ENCODE assay signal across 31 cellular contexts in the genomic region with DNA sequence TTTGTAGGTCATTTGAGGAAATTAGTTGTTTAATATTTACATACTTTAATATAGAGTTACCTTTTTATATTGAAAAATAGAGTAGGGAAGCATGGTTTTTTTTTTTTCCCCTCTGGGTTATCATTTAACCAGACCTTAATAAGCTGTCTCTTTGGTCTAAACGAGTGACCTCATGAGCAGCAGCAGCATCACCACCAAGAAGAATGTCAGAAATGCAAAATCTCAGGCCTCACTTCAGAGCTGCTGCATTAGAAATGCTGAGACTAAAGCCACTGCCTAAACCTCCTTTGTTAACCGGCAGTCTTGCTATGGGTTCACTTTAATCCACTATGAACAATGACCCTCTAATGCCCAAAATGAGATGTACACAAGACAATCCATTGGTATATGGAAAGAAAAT.
"Had no signal": no experiment of that assay in that cellular context is flagged by ENCODE, and none has a peak within 500 bp of the region (broad histone marks: within the 10 kb centered on the region; RNA-seq: fewer than 3 reads in every experiment).

No MANE protein-coding gene starts in this region.

- H3K4me2 ChIP-seq: PC-9 had no signal

- H3K36me3 Mint-ChIP-seq: activated CD8-positive, alpha-beta memory T cell treated with anti-CD3 and anti-CD28 coated beads, Interleukin-2, amount 10 ng/mL, durations not matched to agents 7 days and 5 days; activated naive CD4-positive, alpha-beta T cell treated with anti-CD3 and anti-CD28 coated beads, Interleukin-2, amount 10 ng/mL, durations not matched to agents 7 days and 5 days; activated naive CD8-positive, alpha-beta T cell had no signal

- H3K27me3 Mint-ChIP-seq: activated CD4-positive, alpha-beta memory T cell treated with anti-CD3 and anti-CD28 coated beads, Interleukin-2, amount 10 ng/mL, durations not matched to agents 7 days and 5 days; activated CD8-positive, alpha-beta memory T cell treated with anti-CD3 and anti-CD28 coated beads, Interleukin-2, amount 10 ng/mL, durations not matched to agents 7 days and 5 days; activated naive CD4-positive, alpha-beta T cell treated with anti-CD3 and anti-CD28 coated beads, Interleukin-2, amount 10 ng/mL, durations not matched to agents 7 days and 5 days; activated naive CD8-positive, alpha-beta T cell treated with anti-CD3 and anti-CD28 coated beads, Interleukin-2, amount 50 U/mL, for 24 hours had no signal

- H3K4me3 ChIP-seq: PC-9 had no signal

- H3K27ac Mint-ChIP-seq: activated CD4-positive, alpha-beta memory T cell treated with anti-CD3 and anti-CD28 coated beads, Interleukin-2, amount 10 ng/mL, durations not matched to agents 7 days and 5 days; activated CD8-positive, alpha-beta memory T cell treated with anti-CD3 and anti-CD28 coated beads, Interleukin-2, amount 10 ng/mL, durations not matched to agents 7 days and 5 days; activated naive CD4-positive, alpha-beta T cell treated with anti-CD3 and anti-CD28 coated beads, Interleukin-2, amount 10 ng/mL, durations not matched to agents 7 days and 5 days; activated naive CD8-positive, alpha-beta T cell; activated naive CD8-positive, alpha-beta T cell treated with anti-CD3 and anti-CD28 coated beads, Interleukin-2, amount 50 U/mL, for 24 hours had no signal

- H3K27ac ChIP-seq: PC-9, WERI-Rb-1 had no signal

- H2AFZ ChIP-seq: PC-9 had no signal

- H3K36me3 ChIP-seq: WERI-Rb-1 had no signal

- H3K4me3 Mint-ChIP-seq: activated CD4-positive, alpha-beta memory T cell treated with anti-CD3 and anti-CD28 coated beads, Interleukin-2, amount 10 ng/mL, durations not matched to agents 7 days and 5 days; activated CD8-positive, alpha-beta memory T cell treated with anti-CD3 and anti-CD28 coated beads, Interleukin-2, amount 10 ng/mL, durations not matched to agents 7 days and 5 days; activated naive CD4-positive, alpha-beta T cell treated with anti-CD3 and anti-CD28 coated beads, Interleukin-2, amount 10 ng/mL, durations not matched to agents 7 days and 5 days; activated naive CD8-positive, alpha-beta T cell; activated naive CD8-positive, alpha-beta T cell treated with anti-CD3 and anti-CD28 coated beads, Interleukin-2, amount 50 U/mL, for 24 hours had no signal

- H3K4me1 Mint-ChIP-seq: activated CD4-positive, alpha-beta memory T cell treated with anti-CD3 and anti-CD28 coated beads, Interleukin-2, amount 10 ng/mL, durations not matched to agents 7 days and 5 days; activated CD8-positive, alpha-beta memory T cell treated with anti-CD3 and anti-CD28 coated beads, Interleukin-2, amount 10 ng/mL, durations not matched to agents 7 days and 5 days; activated naive CD4-positive, alpha-beta T cell treated with anti-CD3 and anti-CD28 coated beads, Interleukin-2, amount 10 ng/mL, durations not matched to agents 7 days and 5 days; activated naive CD8-positive, alpha-beta T cell treated with anti-CD3 and anti-CD28 coated beads, Interleukin-2, amount 50 U/mL, for 24 hours had no signal

- DNase-seq: activated CD4-positive, alpha-beta memory T cell treated with anti-CD3 and anti-CD28 coated beads, Interleukin-2, amount 10 ng/mL, durations not matched to agents 7 days and 5 days; activated CD4-positive, alpha-beta T cell treated with anti-CD3 and anti-CD28 coated beads for 1 hour; activated CD4-positive, alpha-beta T cell treated with anti-CD3 and anti-CD28 coated beads for 48 hours; activated CD4-positive, CD25-positive, alpha-beta regulatory T cell; activated CD8-positive, alpha-beta memory T cell treated with anti-CD3 and anti-CD28 coated beads for 24 hours; activated CD8-positive, alpha-beta memory T cell treated with anti-CD3 and anti-CD28 coated beads, Interleukin-2, amount 10 ng/mL, durations not matched to agents 7 days and 5 days; activated CD8-positive, alpha-beta memory T cell treated with anti-CD3 and anti-CD28 coated beads, Interleukin-2, amount 50 U/mL, for 48 hours; activated effector memory CD4-positive, alpha-beta T cell treated with Interleukin-2 at 50 U/mL for 16 hours; activated naive CD4-positive, alpha-beta T cell treated with anti-CD3 and anti-CD28 coated beads, Interleukin-2, amount 10 ng/mL, durations not matched to agents 7 days and 5 days; activated naive CD8-positive, alpha-beta T cell treated with anti-CD3 and anti-CD28 coated beads, Interleukin-2, amount 50 U/mL, for 24 hours; activated T-cell treated with anti-CD3 and anti-CD28 coated beads, Interleukin-2, amount 50 U/mL, for 48 hours; anterior cingulate cortex; NCI-H1092 treated with DMSO at 0.1 percent for 48 hours; NCI-H1417; NCI-H146; NCI-H187; NCI-H2029 treated with DMSO at 0.1 percent for 48 hours; NCI-H2107; NCI-H2171; NCI-H510A; NCI-H526; NCI-H748 treated with DMSO at 0.1 percent for 48 hours; NK-92 treated with Interleukin-12 subunit alpha and Interleukin-12 subunit beta, amount 100 ng/mL, for 24 hours; PC-9; Right ventricle myocardium superior; SW 1271; T-helper 1 cell; T-helper 2 cell; T-helper 9 cell; WERI-Rb-1 had no signal

- ATAC-seq: activated CD8-positive, alpha-beta memory T cell treated with anti-CD3 and anti-CD28 coated beads, Interleukin-2, amount 10 ng/mL, durations not matched to agents 7 days and 5 days; activated naive CD8-positive, alpha-beta T cell treated with anti-CD3 and anti-CD28 coated beads, Interleukin-2, amount 50 U/mL, for 24 hours had no signal
